21 cellular contexts compared by ENCODE assay signal in genomic region chr7:84477786-84478405, GRCh38.
A peak's percentile ranks its signal among the peaks of the same experiment; 100 is the strongest.
DNase-seq lines count a peak whose midpoint lies in the region; ATAC-seq, FAIRE-seq and TF ChIP-seq lines count a peak whose summit lies in the region.
"Had no signal": no experiment of that assay in that cellular context is flagged by ENCODE, and none has a peak within 500 bp of the region (broad histone marks: within the 10 kb centered on the region; RNA-seq: fewer than 3 reads in every experiment).

No MANE protein-coding gene starts in this region.

- no peak for TF ChIP-seq CTCF in H1 (IDR thresholded peaks at IDR 0.05; ENCODE audit: control extremely low read depth in 1 of 3, insufficient read depth in 1 of 3, low read depth in 1 of 3, low read length in 3 of 3)

- no peaks in the 10 kb centered on the region for H3K79me1 ChIP-seq in H1 (ENCODE audit: low read depth, low read length)

- no peak overlapping the region for H3K4me3 Mint-ChIP-seq in naive thymus-derived CD8-positive, alpha-beta T cell
- H3K4me3 Mint-ChIP-seq: CD4-positive, alpha-beta T cell; HFFc6 had no signal

- FAIRE-seq in H1 (lab: Jason Lieb, UNC), result peak; percentile 24

- WGBS in H1 (ENCODE audit: extremely low coverage in 1 of 2, insufficient coverage in 1 of 2, insufficient read length in 1 of 2, insufficient replicate concordance in 2 of 2, low coverage in 1 of 2, low lambda C conversion rate in 2 of 2, missing lambda C conversion rate in 1 of 2), 2 experiments, result 83% methylated on average over 4 of the region's 4 CpGs; no CpG with 5 or more reads in 1 of the 2 experiments

- CTCF ChIA-PET in H1 (lab: Charles Lee; ENCODE audit: partially characterized antibody), result interaction anchor here (0.6 kb wide), 1 partner anchor 1319 kb away, joined by 3 read pairs; no protein-coding TSS in a partner anchor

- no peak overlapping the region for H4K91ac ChIP-seq in H1 (replicated peaks; ENCODE audit: insufficient read length, low read length)

- no peak for TF ChIP-seq POLR2A in H1 (IDR thresholded peaks at IDR 0.05; ENCODE audit: control extremely low read depth in 1 of 2, low read depth in 2 of 2, low read length in 2 of 2)

- no peaks in the 10 kb centered on the region for H3K79me2 ChIP-seq in H1 (ENCODE audit: control insufficient read depth in 1 of 2, insufficient read depth in 2 of 2, low read length in 2 of 2)

- H3K18ac ChIP-seq in H1 (ENCODE audit: extremely low read depth, low read length), result no peak overlapping the region

- no peaks in the 10 kb centered on the region for H3K9me3 Mint-ChIP-seq in naive thymus-derived CD8-positive, alpha-beta T cell
- H3K9me3 Mint-ChIP-seq: CD4-positive, alpha-beta T cell; HFFc6 had no signal

- no peak overlapping the region for H3K23ac ChIP-seq in H1 (ENCODE audit: insufficient read length)

- TF ChIP-seq EP300 in H1 (IDR thresholded peaks at IDR 0.05; ENCODE audit: borderline replicate concordance in 1 of 2, low read depth in 2 of 2, low read length in 2 of 2), result no peak

- no peak overlapping the region for H3K9ac ChIP-seq in HUES48 (ENCODE audit: low read depth, low read length)
- H3K9ac ChIP-seq in H1 (replicated peaks in 1 of 4; ENCODE audit: extremely low read depth in 1 of 4, low read depth in 3 of 4, low read length in 3 of 4), result no peak overlapping the region
- H3K9ac ChIP-seq: KMS-11 had no signal

- no peak overlapping the region for H2BK5ac ChIP-seq in H1 (ENCODE audit: low read depth, low read length)

- H3K9me3 ChIP-seq in HUES48 (ENCODE audit: control insufficient read depth, insufficient read depth, low read length) (no peaks in the 10 kb centered on the region), H1 (ENCODE audit: insufficient read depth in 2 of 2, low read depth in 1 of 2, low read length in 1 of 2) (no peaks in the 10 kb centered on the region)
- H3K9me3 ChIP-seq: SJCRH30 had no signal

- H2BK120ac ChIP-seq in H1 (replicated peaks; ENCODE audit: low read depth, low read length), result no peak overlapping the region

- DNase-seq in NCI-H69 (lab: John Stamatoyannopoulos, UW) (peak; percentile 73), H1 (ENCODE audit: low read depth in 1 of 2, low spot score in 2 of 2) (no peak), kidney tubule cell (ENCODE audit: low spot score) (peak; percentile 63), Kasumi-1 (lab: John Stamatoyannopoulos, UW) (no peak), NCI-H2029 (lab: John Stamatoyannopoulos, UW) (no peak)
- no peak for DNase-seq in naive thymus-derived CD8-positive, alpha-beta T cell
- DNase-seq: ACHN; CD4-positive, alpha-beta T cell; DND-41; GF-D8; HFFc6; MM.1S; NCI-H1105; NCI-H1694 treated with DMSO at 0.1 percent for 48 hours; NCI-H446; NCI-H82; SJCRH30 had no signal

- H2AFZ ChIP-seq in H1 (ENCODE audit: low read length), result no peak overlapping the region

- no peak overlapping the region for H3K4me2 ChIP-seq in H1 (ENCODE audit: insufficient read depth in 1 of 2, low read depth in 2 of 2, low read length in 2 of 2)
- H3K4me2 ChIP-seq: KMS-11 had no signal

- H3K27ac Mint-ChIP-seq in naive thymus-derived CD8-positive, alpha-beta T cell, result no peak overlapping the region
- H3K27ac Mint-ChIP-seq: CD4-positive, alpha-beta T cell; HFFc6 had no signal

- no peak overlapping the region for H4K5ac ChIP-seq in H1 (ENCODE audit: insufficient read length, low read depth, low read length)

- H3K27ac ChIP-seq in HUES48 (ENCODE audit: low read depth, low read length), result peak overlapping the region; percentile 60
- H3K27ac ChIP-seq in H1 (ENCODE audit: low read depth, low read length), result no peak overlapping the region
- H3K27ac ChIP-seq: HL-60, KMS-11, SJCRH30 had no signal

- no peaks in the 10 kb centered on the region for H3K27me3 ChIP-seq in HUES48 (ENCODE audit: control insufficient read depth, insufficient read depth, low read length)
- no peaks in the 10 kb centered on the region for H3K27me3 ChIP-seq in H1 (replicated peaks in 1 of 4; ENCODE audit: control insufficient read depth in 3 of 4, extremely low read depth in 1 of 4, insufficient read depth in 3 of 4, low read length in 3 of 4)
- H3K27me3 ChIP-seq: SJCRH30 had no signal

- no peak overlapping the region for H2AK5ac ChIP-seq in H1 (ENCODE audit: low read depth, low read length)

- H4K8ac ChIP-seq in H1 (ENCODE audit: extremely low read depth, insufficient read depth, low read length), result no peak overlapping the region

- no peak overlapping the region for H2BK15ac ChIP-seq in H1 (ENCODE audit: low read length)

- no peaks in the 10 kb centered on the region for H3K36me3 ChIP-seq in HUES48 (ENCODE audit: control insufficient read depth, insufficient read depth, low read length)
- H3K36me3 ChIP-seq in H1 (ENCODE audit: control insufficient read depth in 2 of 4, insufficient read depth in 4 of 4, low read length in 3 of 4), result no peaks in the 10 kb centered on the region
- H3K36me3 ChIP-seq: SJCRH30 had no signal

- H3K23me2 ChIP-seq in H1 (ENCODE audit: low read depth, low read length), result no peaks in the 10 kb centered on the region

- no peaks in the 10 kb centered on the region for H3K4me1 Mint-ChIP-seq in naive thymus-derived CD8-positive, alpha-beta T cell

- H3K56ac ChIP-seq in H1 (replicated peaks; ENCODE audit: insufficient read length, low read depth, low read length), result no peak overlapping the region

- peaks cover 0 to 11% (median 0%) of the 10 kb centered on the region in 5 donors for H3K27me3 Mint-ChIP-seq in naive thymus-derived CD8-positive, alpha-beta T cell
- H3K27me3 Mint-ChIP-seq: CD4-positive, alpha-beta T cell had no signal

- H2BK20ac ChIP-seq in H1 (ENCODE audit: low read length), result no peak overlapping the region

- no peak overlapping the region for H3K14ac ChIP-seq in H1 (ENCODE audit: insufficient read length)

- H3K4me3 ChIP-seq in HUES48 (ENCODE audit: low read depth, low read length) (no peak overlapping the region), H1 (ENCODE audit: extremely low read depth in 1 of 4, insufficient read depth in 2 of 4, low read depth in 3 of 4, low read length in 4 of 4) (no peak overlapping the region)
- H3K4me3 ChIP-seq: SJCRH30 had no signal

- POLR2A ChIA-PET in H1 (lab: Charles Lee; ENCODE audit: partially characterized antibody), result no interaction called here
- POLR2A ChIA-PET in naive thymus-derived CD8-positive, alpha-beta T cell (lab: Charles Lee), result no interaction called here

- H3K4me1 ChIP-seq in HUES48 (ENCODE audit: control insufficient read depth, insufficient read depth, low read length) (peaks cover 31% of the 10 kb centered on the region), H1 (replicated peaks in 1 of 4; ENCODE audit: control insufficient read depth in 3 of 4, insufficient read depth in 4 of 4, low read length in 3 of 4) (peaks cover 0 to 5% (median under 1%) of the 10 kb centered on the region in 4 experiments; a peak in 4 of 7 replicates)

- no peaks in the 10 kb centered on the region for H4K20me1 ChIP-seq in H1 (replicated peaks in 1 of 2; ENCODE audit: control insufficient read depth in 1 of 2, insufficient read depth in 2 of 2, low read length in 2 of 2)

- TF ChIP-seq RAD21 in H1 (IDR thresholded peaks at IDR 0.05 in 1 of 2, conservative IDR thresholded peaks at IDR 0.05 in 1 of 2; ENCODE audit: low read depth in 2 of 2, low read length in 2 of 2), result no peak

- H3K36me3 Mint-ChIP-seq in naive thymus-derived CD8-positive, alpha-beta T cell, result no peaks in the 10 kb centered on the region

- no peak overlapping the region for H3K4ac ChIP-seq in H1 (replicated peaks; ENCODE audit: insufficient read length, low read depth, low read length)

- no peak for ATAC-seq in naive thymus-derived CD8-positive, alpha-beta T cell
- ATAC-seq in GM19467 (IDR thresholded peaks at IDR 0.05; ENCODE audit: unreplicated experiment), result no peak

- no peak overlapping the region for H2BK12ac ChIP-seq in H1 (ENCODE audit: low read depth, low read length)

TF ChIP-seq in H1, 55 proteins besides CTCF, POLR2A, EP300 and RAD21:
- TF ChIP-seq NANOG (IDR thresholded peaks at IDR 0.05; ENCODE audit: insufficient read depth, low read depth, low read length, poor library complexity, severe bottlenecking), result no peak
- no peak for TF ChIP-seq CBX5 (IDR thresholded peaks at IDR 0.05; ENCODE audit: low read depth, low read length)
- no peak for TF ChIP-seq SIX5 (IDR thresholded peaks at IDR 0.05; ENCODE audit: low read depth, low read length)
- TF ChIP-seq POU5F1 (IDR thresholded peaks at IDR 0.05; ENCODE audit: low read depth, low read length), result no peak
- no peak for TF ChIP-seq EGR1 (IDR thresholded peaks at IDR 0.05; ENCODE audit: borderline replicate concordance, low read depth, low read length)
- TF ChIP-seq E2F6 (IDR thresholded peaks at IDR 0.05), result no peak
- TF ChIP-seq BRCA1 (IDR thresholded peaks at IDR 0.05; ENCODE audit: low read depth, low read length), result no peak
- TF ChIP-seq CEBPB (IDR thresholded peaks at IDR 0.05; ENCODE audit: low read depth, low read length), result no peak
- no peak for TF ChIP-seq GTF2F1 (IDR thresholded peaks at IDR 0.05; ENCODE audit: borderline replicate concordance, low read depth, low read length)
- no peak for TF ChIP-seq RBBP5 (IDR thresholded peaks at IDR 0.05; ENCODE audit: borderline replicate concordance, low read depth, low read length)
- no peak for TF ChIP-seq JUN (IDR thresholded peaks at IDR 0.05; ENCODE audit: low read depth, low read length)
- no peak for TF ChIP-seq ASH2L (IDR thresholded peaks at IDR 0.05; ENCODE audit: low read length)
- TF ChIP-seq SP4 (IDR thresholded peaks at IDR 0.05; ENCODE audit: low read length), result no peak
TF ChIP-seq in H1: peak in this region for 0.

Comparison
In these comparisons a context has a peak if more than half of its experiments do, and no peak if none do; other contexts are left out.
1. DNase-seq: peak in NCI-H69 (single experiment) and kidney tubule cell (single experiment); none in H1 (0 of 2), naive thymus-derived CD8-positive, alpha-beta T cell (0 of 10), Kasumi-1 (0 of 2) and NCI-H2029 (single experiment).